1 cellular context compared by ENCODE assay signal in the genomic region with DNA sequence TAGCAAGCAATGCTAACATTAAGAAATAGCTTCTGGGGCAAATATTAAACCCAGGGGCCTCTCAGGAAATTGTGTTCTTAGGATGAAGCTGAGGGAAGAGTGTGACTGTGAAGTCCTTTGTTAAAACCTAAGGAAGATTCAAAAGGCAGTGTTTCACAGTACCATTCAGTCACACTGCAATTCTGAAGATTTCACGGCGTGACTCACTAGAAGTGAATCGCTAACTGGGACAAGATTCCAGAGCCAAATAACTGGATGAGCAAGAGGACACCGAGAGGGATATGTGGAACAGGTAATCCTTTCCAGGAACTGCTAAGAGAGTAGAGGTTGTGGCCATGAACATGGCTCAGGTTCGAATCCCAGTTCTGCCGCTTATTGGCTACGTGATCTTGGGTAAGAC.
TF ChIP-seq lines count a peak whose summit lies in the region.

No MANE protein-coding gene starts in this region.

TF ChIP-seq in GM12891, 5 proteins besides CTCF, POLR2A, EP300 and RAD21 (continued from another document):
- TF ChIP-seq POU2F2 (IDR thresholded peaks at IDR 0.05; ENCODE audit: low read depth, low read length) (no peak), POLR2AphosphoS5 (IDR thresholded peaks at IDR 0.05; ENCODE audit: low read depth, low read length) (no peak), PAX5 (IDR thresholded peaks at IDR 0.05; ENCODE audit: insufficient read depth, low read length, severe bottlenecking) (no peak)
